ENCODE assay signal across 18 cellular contexts in the genomic region with DNA sequence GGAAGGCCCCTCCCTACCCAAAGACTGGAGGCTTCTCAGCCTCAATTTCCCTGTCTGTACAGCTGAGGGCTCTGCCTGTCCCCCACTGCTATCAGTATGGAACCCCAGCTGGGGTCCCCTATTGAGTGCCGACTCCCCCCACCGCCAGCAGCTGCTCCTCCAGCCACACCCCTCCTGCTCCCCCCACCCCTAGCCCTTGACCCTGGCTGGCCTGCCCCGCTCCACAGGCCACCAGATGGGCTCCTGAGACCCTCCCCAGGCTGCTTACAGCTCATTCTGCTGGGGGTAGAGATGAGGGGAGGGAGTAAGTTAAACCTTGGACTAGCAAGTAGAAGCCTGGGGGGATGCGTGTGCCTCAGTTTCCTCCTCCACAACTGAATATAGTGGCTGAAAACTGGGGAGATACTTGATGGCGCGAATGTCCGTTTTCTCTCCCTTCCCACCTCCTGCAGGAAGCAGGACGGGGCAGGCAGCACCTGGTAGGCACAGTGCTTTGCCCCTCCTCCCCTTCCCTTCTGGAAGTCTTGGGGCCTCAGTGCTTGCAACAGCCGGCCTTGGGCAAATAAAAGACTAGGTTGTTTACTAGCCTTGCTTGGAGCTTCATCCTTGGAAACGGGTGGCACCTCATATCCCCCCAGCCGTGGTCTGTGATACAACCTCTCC. TPM values are rescaled to one million over a fixed set of nuclear protein-coding genes. Genes with fewer than 3 reads are reported as not detected.
DNase-seq lines count a peak whose midpoint lies in the region; ATAC-seq and TF ChIP-seq lines count a peak whose summit lies in the region.
"Had no signal": no experiment of that assay in that cellular context is flagged by ENCODE, and none has a peak within 500 bp of the region (broad histone marks: within the 10 kb centered on the region; RNA-seq: fewer than 3 reads in every experiment).

No MANE protein-coding gene starts in this region.

- no peaks in the 10 kb centered on the region for H3K9me2 ChIP-seq in OCI-LY7 (ENCODE audit: insufficient read depth, low read length)

- H3K79me2 ChIP-seq in OCI-LY7 (ENCODE audit: insufficient read depth, low read depth, low read length): no peaks in the 10 kb centered on the region

- H3K4me1 ChIP-seq in Caco-2 (no peaks in the 10 kb centered on the region), OCI-LY7 (ENCODE audit: insufficient read depth, low read length, poor library complexity, severe bottlenecking) (no peaks in the 10 kb centered on the region), ectodermal cell (ENCODE audit: control insufficient read depth, insufficient read depth, low read length) (peaks cover 65% of the 10 kb centered on the region), neuron (ENCODE audit: insufficient read depth, low read length) (peaks cover 80% of the 10 kb centered on the region), foreskin keratinocyte (no peaks in the 10 kb centered on the region)
- H3K4me1 ChIP-seq: HAP-1 had no signal

- ATAC-seq in foreskin keratinocyte: no peak

- no peaks in the 10 kb centered on the region for H3K9me3 Mint-ChIP-seq in Caco-2 (ENCODE audit: unreplicated experiment)
- H3K9me3 Mint-ChIP-seq: IgD-negative memory B cell had no signal

- H4K20me1 ChIP-seq in OCI-LY7 (ENCODE audit: insufficient read depth, low read length): no peaks in the 10 kb centered on the region

- H3K4me1 Mint-ChIP-seq in Caco-2 (ENCODE audit: low read depth, unreplicated experiment): no peaks in the 10 kb centered on the region
- H3K4me1 Mint-ChIP-seq: CD4-positive, alpha-beta memory T cell; IgD-negative memory B cell had no signal

- CTCF ChIA-PET in Caco-2 (lab: Charles Lee): interaction anchor here (1.0 kb wide), 1 partner anchor 20 kb away, joined by 3 read pairs; no protein-coding TSS in a partner anchor
- CTCF ChIA-PET in OCI-LY7 (lab: Charles Lee; ENCODE audit: unreplicated experiment): no interaction called here

- DNase-seq in Caco-2 (no peak), OCI-LY7 (ENCODE audit: low spot score) (no peak), NCI-H146 (lab: John Stamatoyannopoulos, UW) (no peak), SIG-M5 (lab: John Stamatoyannopoulos, UW) (no peak), foreskin keratinocyte (no peak)
- DNase-seq: CD4-positive, alpha-beta memory T cell; EL; MV-4-11; NCI-H1436 treated with DMSO at 0.1 percent for 48 hours; NCI-H2081 treated with DMSO at 0.1 percent for 48 hours; NCI-H2227 treated with DMSO at 0.1 percent for 48 hours; NCI-H526 treated with DMSO at 0.1 percent for 48 hours; PC-9 had no signal

- H3K27me3 ChIP-seq in Caco-2 (replicated peaks; ENCODE audit: control insufficient read depth, insufficient read depth, low read length) (no peaks in the 10 kb centered on the region), ectodermal cell (ENCODE audit: control insufficient read depth, insufficient read depth, low read length, poor library complexity, severe bottlenecking) (peaks cover 54% of the 10 kb centered on the region), neuron (ENCODE audit: insufficient read depth, low read length) (no peaks in the 10 kb centered on the region), foreskin keratinocyte (peaks cover 3% of the 10 kb centered on the region)
- H3K27me3 ChIP-seq: BE2C had no signal

- no peak overlapping the region for H2AFZ ChIP-seq in OCI-LY7 (ENCODE audit: low read length)
- no peak overlapping the region for H2AFZ ChIP-seq in neuron (ENCODE audit: low read depth, low read length)
- H2AFZ ChIP-seq: PC-9 had no signal

- H3K36me3 ChIP-seq in Caco-2 (ENCODE audit: control insufficient read depth, insufficient read depth, low read length) (no peaks in the 10 kb centered on the region), OCI-LY7 (ENCODE audit: insufficient read depth, low read length) (peaks cover 63% of the 10 kb centered on the region; the same call in 1 of the 2 replicates), ectodermal cell (ENCODE audit: control insufficient read depth, insufficient read depth, low read length) (peaks cover 5% of the 10 kb centered on the region), neuron (ENCODE audit: insufficient read depth, low read length) (peaks cover 42% of the 10 kb centered on the region)

- WGBS in ectodermal cell, 2 experiments: 56 to 64% methylated on average over 11 of the region's 11 CpGs

- POLR2A ChIA-PET in Caco-2 (lab: Charles Lee): interaction anchor here (1.1 kb wide), 1 partner anchor 19 kb away, joined by 4 read pairs; a partner anchor contains a TSS
- POLR2A ChIA-PET in OCI-LY7 (lab: Charles Lee): interaction anchor here (0.6 kb wide), 1 partner anchor 13 kb away, joined by 3 read pairs; no protein-coding TSS in a partner anchor

- no peak overlapping the region for H3K4me3 Mint-ChIP-seq in Caco-2 (ENCODE audit: unreplicated experiment)
- H3K4me3 Mint-ChIP-seq: CD4-positive, alpha-beta memory T cell; IgD-negative memory B cell had no signal

- H3K27ac ChIP-seq in OCI-LY7 (ENCODE audit: low read depth, low read length, poor library complexity, severe bottlenecking): no peak overlapping the region
- H3K27ac ChIP-seq in ectodermal cell (ENCODE audit: insufficient read depth, low read depth, low read length, poor library complexity, severe bottlenecking): no peak overlapping the region
- H3K27ac ChIP-seq in foreskin keratinocyte: no peak overlapping the region
- H3K27ac ChIP-seq: PC-9 had no signal

- H3K36me3 Mint-ChIP-seq in Caco-2 (ENCODE audit: insufficient read depth, unreplicated experiment): peaks cover 21% of the 10 kb centered on the region

- no peak for TF ChIP-seq CTCF in Caco-2 (IDR thresholded peaks at IDR 0.05; ENCODE audit: insufficient read depth in 1 of 2, low read depth in 1 of 2, low read length in 1 of 2, severe bottlenecking in 1 of 2, unreplicated experiment in 1 of 2)
- no peak for TF ChIP-seq CTCF in OCI-LY7 (conservative IDR thresholded peaks at IDR 0.05; ENCODE audit: low read length)
- no peak for TF ChIP-seq CTCF in foreskin keratinocyte (conservative IDR thresholded peaks at IDR 0.05)

- no peak overlapping the region for H3K4me2 ChIP-seq in OCI-LY7 (ENCODE audit: low read length)
- H3K4me2 ChIP-seq: PC-9 had no signal

- H3K27me3 Mint-ChIP-seq in Caco-2 (ENCODE audit: insufficient read depth, unreplicated experiment): no peaks in the 10 kb centered on the region
- H3K27me3 Mint-ChIP-seq: CD4-positive, alpha-beta memory T cell; IgD-negative memory B cell had no signal

- intact Hi-C loops in Caco-2 (cut with micrococcal nuclease; ENCODE audit: unreplicated experiment): no loop called here
- intact Hi-C loops in OCI-LY7 (cut with micrococcal nuclease; ENCODE audit: unreplicated experiment): no loop called here

- BruUV-seq in Caco-2 (replicated peaks; lab: Mats Ljungman, UMichigan) (TSS peak; percentile 64), OCI-LY7 (replicated peaks; lab: Mats Ljungman, UMichigan) (TSS peak; percentile 67)

- H3K27ac Mint-ChIP-seq in Caco-2 (ENCODE audit: unreplicated experiment): no peak overlapping the region
- H3K27ac Mint-ChIP-seq: CD4-positive, alpha-beta memory T cell had no signal

- H3K9me3 ChIP-seq in Caco-2: no peaks in the 10 kb centered on the region
- H3K9me3 ChIP-seq in OCI-LY7 (ENCODE audit: low read length): no peaks in the 10 kb centered on the region
- H3K9me3 ChIP-seq in ectodermal cell (ENCODE audit: control insufficient read depth, low read length): no peaks in the 10 kb centered on the region
- no peaks in the 10 kb centered on the region for H3K9me3 ChIP-seq in neuron (ENCODE audit: low read length)
- H3K9me3 ChIP-seq: BE2C, HAP-1 had no signal

- H3K4me3 ChIP-seq in Caco-2 (ENCODE audit: low read depth, low read length): no peak overlapping the region
- no peak overlapping the region for H3K4me3 ChIP-seq in OCI-LY7 (ENCODE audit: low read depth, low read length, poor library complexity, severe bottlenecking)
- peak overlapping the region; percentile 65 for H3K4me3 ChIP-seq in ectodermal cell (ENCODE audit: insufficient read depth, low read depth, low read length)
- H3K4me3 ChIP-seq in neuron (ENCODE audit: low read length): peak overlapping the region; percentile 94
- H3K4me3 ChIP-seq: HAP-1, PC-9 had no signal

RNA-seq across cellular contexts. Expression of a gene that starts 19.1 kb away (rescaled TPM):
- 55.9 and 62.7 TPM in 2 replicates for total RNA-seq in Caco-2 (2022)
- total RNA-seq in OCI-LY7 (2014; rRNA removed; shearing (Covaris generic)): 42.3 and 58.5 TPM in 2 replicates
- 51.8 and 60.8 TPM in 2 replicates for total RNA-seq in OCI-LY7 (2022)
- polyA plus RNA-seq in ectodermal cell (2013, experiment 1 of 4): 69.7 TPM
- polyA plus RNA-seq in ectodermal cell (2013, experiment 2 of 4): 61.6 TPM
- polyA plus RNA-seq in ectodermal cell (2013, experiment 3 of 4): 43.7 TPM
- polyA plus RNA-seq in ectodermal cell (2013, experiment 4 of 4): 47.7 TPM
- 35.9 and 36.9 TPM in 2 replicates for total RNA-seq in foreskin keratinocyte
- 67.6 and 70.2 TPM in 2 replicates for polyA plus RNA-seq in foreskin keratinocyte

RNA-seq across cellular contexts. Expression of a gene that starts 30.4 kb away (rescaled TPM):
- total RNA-seq in Caco-2 (2022) (12.3 and 18.7 TPM in 2 replicates), OCI-LY7 (2022) (2.7 and 3.1 TPM in 2 replicates), foreskin keratinocyte (39.7 and 46.4 TPM in 2 replicates)
- 3.0 and 3.5 TPM in 2 replicates for total RNA-seq in OCI-LY7 (2014; rRNA removed; shearing (Covaris generic))
- polyA plus RNA-seq in ectodermal cell (2013, experiment 1 of 4): 20.3 TPM
- 12.5 TPM for polyA plus RNA-seq in ectodermal cell (2013, experiment 2 of 4)
- polyA plus RNA-seq in ectodermal cell (2013, experiment 3 of 4): 19.1 TPM
- 19.2 TPM for polyA plus RNA-seq in ectodermal cell (2013, experiment 4 of 4)
- polyA plus RNA-seq in foreskin keratinocyte: 41.6 and 54.5 TPM in 2 replicates

RNA-seq across cellular contexts. Expression of a gene that starts 50.0 kb away (rescaled TPM):
- total RNA-seq in Caco-2 (2022) (21.1 and 22.8 TPM in 2 replicates), OCI-LY7 (2022) (13.0 and 16.0 TPM in 2 replicates), foreskin keratinocyte (29.5 and 32.8 TPM in 2 replicates)
- total RNA-seq in OCI-LY7 (2014; rRNA removed; shearing (Covaris generic)): 12.3 and 14.2 TPM in 2 replicates
- 25.2 TPM for polyA plus RNA-seq in ectodermal cell (2013, experiment 1 of 4)
- 26.7 TPM for polyA plus RNA-seq in ectodermal cell (2013, experiment 2 of 4)
- 20.4 TPM for polyA plus RNA-seq in ectodermal cell (2013, experiment 3 of 4)
- 22.0 TPM for polyA plus RNA-seq in ectodermal cell (2013, experiment 4 of 4)
- 28.6 and 34.0 TPM in 2 replicates for polyA plus RNA-seq in foreskin keratinocyte

Comparison
In these comparisons a context has a peak if more than half of its experiments do, and no peak if none do; other contexts are left out.
1. H3K4me3 ChIP-seq: peak in ectodermal cell (single experiment) and neuron (single experiment); none in Caco-2 (single experiment) and OCI-LY7 (single experiment).